1 cellular context compared by ENCODE assay signal in genomic region chr7:79452032-79452494, GRCh38.
TF ChIP-seq lines count a peak whose summit lies in the region.

No MANE protein-coding gene starts in this region.

TF ChIP-seq in HepG2, 621 proteins besides CTCF, POLR2A, EP300 and RAD21 (continued from another document and continues in another):
- peak; percentile 63; the same call in 1 of the 2 replicates for TF ChIP-seq ZNF770 (CRISPR knock-in tag; IDR thresholded peaks at IDR 0.05)
- TF ChIP-seq KDM2A (CRISPR knock-in tag; IDR thresholded peaks at IDR 0.05; ENCODE audit: borderline replicate concordance, low read depth) = peak; percentile 79; the same call in 1 of the 2 replicates
- peak; percentile 96; the same call in 1 of the 2 replicates for TF ChIP-seq POGZ (CRISPR knock-in tag; IDR thresholded peaks at IDR 0.05)
- peak; percentile 95 for TF ChIP-seq ARNTL (CRISPR knock-in tag; IDR thresholded peaks at IDR 0.05)
- TF ChIP-seq ZBTB1 (CRISPR knock-in tag; IDR thresholded peaks at IDR 0.05; ENCODE audit: borderline replicate concordance) = no peak
- peak; percentile 67; the same call in 1 of the 2 replicates for TF ChIP-seq SKIL (CRISPR knock-in tag; IDR thresholded peaks at IDR 0.05; ENCODE audit: borderline replicate concordance)
- peak; percentile 54; the same call in 1 of the 2 replicates for TF ChIP-seq ATF1 (CRISPR knock-in tag; IDR thresholded peaks at IDR 0.05)
- peak; percentile 63; the same call in 1 of the 2 replicates for TF ChIP-seq PRDM10 (CRISPR knock-in tag; IDR thresholded peaks at IDR 0.05; ENCODE audit: low read depth)
- peak; percentile 17; the same call in 1 of the 2 replicates for TF ChIP-seq GATA4 (IDR thresholded peaks at IDR 0.05; ENCODE audit: borderline replicate concordance, low read depth)
- TF ChIP-seq ETV5 (CRISPR knock-in tag; IDR thresholded peaks at IDR 0.05; ENCODE audit: borderline replicate concordance) = peak; percentile 94
- TF ChIP-seq ZFP91 (CRISPR knock-in tag; IDR thresholded peaks at IDR 0.05; ENCODE audit: borderline replicate concordance) = 0 out of 2 replicates have a peak, but pooled peaks have one; percentile 64
- TF ChIP-seq JARID2 (CRISPR knock-in tag; IDR thresholded peaks at IDR 0.05; ENCODE audit: insufficient replicate concordance) = no peak
- no peak for TF ChIP-seq CENPBD1 (CRISPR knock-in tag; IDR thresholded peaks at IDR 0.05; ENCODE audit: borderline replicate concordance, low read depth)
- peak; percentile 58; the same call in 1 of the 2 replicates for TF ChIP-seq ZNF878 (CRISPR knock-in tag; IDR thresholded peaks at IDR 0.05)
- 0 out of 2 replicates have a peak, but pooled peaks have one; percentile 13 for TF ChIP-seq BATF2 (CRISPR knock-in tag; IDR thresholded peaks at IDR 0.05)
- peak; percentile 82 for TF ChIP-seq HNF4A (CRISPR knock-in tag; IDR thresholded peaks at IDR 0.05)
- TF ChIP-seq CSRNP2 (CRISPR knock-in tag; conservative IDR thresholded peaks at IDR 0.05; ENCODE audit: low read depth) = no peak
- no peak for TF ChIP-seq ZNF720 (CRISPR knock-in tag; IDR thresholded peaks at IDR 0.05)
- peak; percentile 53; the same call in 1 of the 2 replicates for TF ChIP-seq ZBTB33 (CRISPR knock-in tag; IDR thresholded peaks at IDR 0.05)
- peak; percentile 61; the same call in 1 of the 2 replicates for TF ChIP-seq PHF20 (CRISPR knock-in tag; IDR thresholded peaks at IDR 0.05)
- peak; percentile 61; the same call in 1 of the 2 replicates for TF ChIP-seq HDAC1 (CRISPR knock-in tag; IDR thresholded peaks at IDR 0.05)
- no peak; the same call in 1 of the 2 replicates for TF ChIP-seq ZNF749 (CRISPR knock-in tag; IDR thresholded peaks at IDR 0.05; ENCODE audit: borderline replicate concordance)
- TF ChIP-seq CHCHD3 (CRISPR knock-in tag; IDR thresholded peaks at IDR 0.05) = no peak
- no peak for TF ChIP-seq EZH2 (conservative IDR thresholded peaks at IDR 0.05; ENCODE audit: low read depth, low read length)
- TF ChIP-seq POLR2AphosphoS2 (IDR thresholded peaks at IDR 0.05; ENCODE audit: low read depth, low read length) = no peak
- TF ChIP-seq ELF1 (CRISPR knock-in tag; IDR thresholded peaks at IDR 0.05) = peak; percentile 74
- no peak for TF ChIP-seq TRAFD1 (CRISPR knock-in tag; IDR thresholded peaks at IDR 0.05; ENCODE audit: borderline replicate concordance)
- no peak for TF ChIP-seq PAF1 (CRISPR knock-in tag; IDR thresholded peaks at IDR 0.05)
- no peak for TF ChIP-seq KDM4B (CRISPR knock-in tag; IDR thresholded peaks at IDR 0.05)
- TF ChIP-seq GTF2F1 (IDR thresholded peaks at IDR 0.05; ENCODE audit: low read length) = no peak; the same call in 1 of the 2 replicates
- TF ChIP-seq PLRG1 (conservative IDR thresholded peaks at IDR 0.05) = no peak
- no peak; the same call in 1 of the 2 replicates for TF ChIP-seq ZNF441 (CRISPR knock-in tag; IDR thresholded peaks at IDR 0.05; ENCODE audit: borderline replicate concordance)
- TF ChIP-seq SMAD3 (CRISPR knock-in tag; IDR thresholded peaks at IDR 0.05) = no peak
- TF ChIP-seq ZNF768 (CRISPR knock-in tag; IDR thresholded peaks at IDR 0.05) = no peak
- TF ChIP-seq TBL1XR1 (IDR thresholded peaks at IDR 0.05; ENCODE audit: borderline replicate concordance, low read length, partially characterized antibody) = no peak
- TF ChIP-seq POGK (CRISPR knock-in tag; conservative IDR thresholded peaks at IDR 0.05) = peak; percentile 31; the same call in 1 of the 2 replicates
- TF ChIP-seq TARDBP (CRISPR knock-in tag; IDR thresholded peaks at IDR 0.05) = peak; percentile 75
- no peak for TF ChIP-seq SP140L (CRISPR knock-in tag; IDR thresholded peaks at IDR 0.05; ENCODE audit: borderline replicate concordance)
- TF ChIP-seq KMT2B (CRISPR knock-in tag; IDR thresholded peaks at IDR 0.05) = peak; percentile 74
- TF ChIP-seq ZNF800 (CRISPR knock-in tag; IDR thresholded peaks at IDR 0.05) = no peak
